8 cellular contexts compared by ENCODE assay signal in genomic region chrX:84187501-84188319, GRCh38. TPM values are rescaled to one million over a fixed set of nuclear protein-coding genes. Genes with fewer than 3 reads are reported as not detected.
DNase-seq lines count a peak whose midpoint lies in the region; ATAC-seq and TF ChIP-seq lines count a peak whose summit lies in the region.

RPS6KA6 (minus strand) TSS chrX:84188199; CDS start chrX:84187899, 300 bp downstream.

- DNase-seq in CD8-positive, alpha-beta T cell, result peak in 1 of 7 experiments; percentile 18
- DNase-seq in NCI-H146 treated with DMSO at 0.1 percent for 48 hours (lab: John Stamatoyannopoulos, UW; ENCODE audit: unreplicated experiment) (peak; percentile 62), amygdala (lab: John Stamatoyannopoulos, UW) (peak in 35 of 56 donors; percentile 1 to 54 (median 14)), gastrocnemius medialis (no peak), superior temporal gyrus (ENCODE audit: extremely low spot score) (no peak), amniotic stem cell (lab: John Stamatoyannopoulos, UW) (no peak)

- H3K27ac Mint-ChIP-seq in CD8-positive, alpha-beta T cell, result no peak within 1 kb of the TSS

- H3K4me1 Mint-ChIP-seq in CD8-positive, alpha-beta T cell (ENCODE audit: low read depth), result peaks cover 5% of the 10 kb centered on the region

- peaks cover 28% of the 10 kb centered on the region for H3K27me3 Mint-ChIP-seq in CD8-positive, alpha-beta T cell (ENCODE audit: low read depth)

- no peak for ATAC-seq in CD8-positive, alpha-beta T cell
- ATAC-seq in GM19452 (IDR thresholded peaks at IDR 0.05; ENCODE audit: unreplicated experiment), result peak; percentile 41
- ATAC-seq in gastrocnemius medialis, result no peak

- no peaks in the 10 kb centered on the region for H3K9me3 ChIP-seq in CD8-positive, alpha-beta T cell (ENCODE audit: low read length)
- H3K9me3 ChIP-seq in gastrocnemius medialis, result no peaks in the 10 kb centered on the region

- H3K4me3 ChIP-seq in CD8-positive, alpha-beta T cell (ENCODE audit: low read depth, low read length), result no peak within 1 kb of the TSS
- H3K4me3 ChIP-seq in iPS-11a (ENCODE audit: low read depth, low read length) (peak within 1 kb of the TSS; percentile 65), gastrocnemius medialis (peak within 1 kb of the TSS; percentile 43 to 55 (median 46))

- peak within 1 kb of the TSS; percentile 49 for H3K4me3 Mint-ChIP-seq in CD8-positive, alpha-beta T cell

- H3K9me3 Mint-ChIP-seq in CD8-positive, alpha-beta T cell, result peaks cover 3% of the 10 kb centered on the region

- no peak within 1 kb of the TSS for H3K27ac ChIP-seq in CD8-positive, alpha-beta T cell (ENCODE audit: low read depth, low read length)
- no peak within 1 kb of the TSS for H3K27ac ChIP-seq in gastrocnemius medialis

- TF ChIP-seq POLR2A in gastrocnemius medialis (IDR thresholded peaks at IDR 0.05), result no peak

- in situ Hi-C loops in gastrocnemius medialis (cut with MboI; ENCODE audit: low sequenced_read_pairs in 4 of 4), result no loop called here

- H3K27me3 ChIP-seq in CD8-positive, alpha-beta T cell (ENCODE audit: insufficient read depth, low read length), result no peaks in the 10 kb centered on the region
- H3K27me3 ChIP-seq in gastrocnemius medialis, result peaks cover 0 to 16% (median 5%) of the 10 kb centered on the region in 3 donors

- intact Hi-C loops in CD8-positive, alpha-beta T cell (cut with DNase I, micrococcal nuclease), result no loop called here
- intact Hi-C loops in gastrocnemius medialis (cut with DNase I; ENCODE audit: low total_unique reads), result no loop called here

- no peak for TF ChIP-seq CTCF in CD8-positive, alpha-beta T cell (IDR thresholded peaks at IDR 0.05)
- no peak for TF ChIP-seq CTCF in gastrocnemius medialis (IDR thresholded peaks at IDR 0.05 in 4 of 5, conservative IDR thresholded peaks at IDR 0.05 in 1 of 5)

- H3K36me3 ChIP-seq in CD8-positive, alpha-beta T cell (ENCODE audit: insufficient read depth, low read length), result no peaks in the 10 kb centered on the region
- no peaks in the 10 kb centered on the region for H3K36me3 ChIP-seq in gastrocnemius medialis

- CTCF ChIA-PET in CD8-positive, alpha-beta T cell (lab: Charles Lee), result no interaction called here

- no peaks in the 10 kb centered on the region for H3K4me1 ChIP-seq in CD8-positive, alpha-beta T cell (ENCODE audit: insufficient read depth, low read length)
- H3K4me1 ChIP-seq in gastrocnemius medialis, result no peaks in the 10 kb centered on the region

- POLR2A ChIA-PET in CD8-positive, alpha-beta T cell (lab: Charles Lee), result no interaction called here

- H3K36me3 Mint-ChIP-seq in CD8-positive, alpha-beta T cell, result no peaks in the 10 kb centered on the region

RNA-seq across cellular contexts. Expression of gene RPS6KA6, which starts in this region (rescaled TPM):
- not detected for total RNA-seq in CD8-positive, alpha-beta T cell
- total RNA-seq in gastrocnemius medialis, result under 1 TPM; 0.05 to 0.40 (median 0.20) TPM

Comparison
In these comparisons a context has a peak if more than half of its experiments do, and no peak if none do; other contexts are left out.
1. DNase-seq: peak in NCI-H146 treated with DMSO at 0.1 percent for 48 hours (single experiment) and amygdala (35 of 56); none in gastrocnemius medialis (0 of 2), superior temporal gyrus (single experiment) and amniotic stem cell (single experiment).